In the genomic region with DNA sequence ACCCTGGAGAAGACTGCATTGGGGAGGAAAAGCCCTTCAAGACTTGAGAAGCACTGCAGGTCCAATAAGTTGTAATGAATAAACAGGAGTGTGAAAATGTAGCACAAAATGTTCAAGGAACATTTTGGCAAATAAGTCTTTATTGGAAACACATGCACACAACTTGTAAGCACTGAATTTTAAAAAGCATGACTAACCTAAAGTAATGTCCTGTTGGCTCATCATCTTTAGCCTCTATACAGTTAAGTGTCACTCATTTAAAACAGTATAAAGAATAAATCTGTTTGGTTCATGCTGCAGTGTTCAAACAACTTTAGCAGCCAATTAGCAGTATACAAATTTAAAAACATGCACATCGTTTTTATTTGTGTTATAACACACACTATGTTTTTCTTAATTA, we compare ENCODE assay signal across 24 cellular contexts.
DNase-seq lines count a peak whose midpoint lies in the region; ATAC-seq, FAIRE-seq and TF ChIP-seq lines count a peak whose summit lies in the region.
"Had no signal": no experiment of that assay in that cellular context is flagged by ENCODE, and none has a peak within 500 bp of the region (broad histone marks: within the 10 kb centered on the region; RNA-seq: fewer than 3 reads in every experiment).

No MANE protein-coding gene starts in this region.

- peaks cover 42% of the 10 kb centered on the region; the same call in 2 of the 3 replicates for H3K79me2 ChIP-seq in K562 (ENCODE audit: control insufficient read depth, insufficient read depth, low read length)

- peak overlapping the region; percentile 53 for H3K27ac Mint-ChIP-seq in activated naive CD4-positive, alpha-beta T cell treated with anti-CD3 and anti-CD28 coated beads for 36 hours
- H3K27ac Mint-ChIP-seq: dendritic cell treated with granulocyte-macrophage colony-stimulating factor and Interleukin-4, amounts not matched to agents 40 ng/mL and 50 ng/mL, for 4 days; immature natural killer cell; T-cell had no signal

- H3K4me2 ChIP-seq in K562 (ENCODE audit: insufficient read depth, low read length) (no peak overlapping the region), skeletal muscle satellite cell (ENCODE audit: low read length) (peak overlapping the region; percentile 22)
- H3K4me2 ChIP-seq: BLaER1 treated with 17β-estradiol and CSF1 and Interleukin-3, amounts not matched to agents 10 nM and 100 nM; hepatocyte had no signal

- H3K27ac ChIP-seq in Panc1 (ENCODE audit: low read length) (0 out of 2 replicates have a peak overlapping the region, but pooled peaks have one; percentile 6), K562 (ENCODE audit: extremely low read depth, low read depth, low read length) (no peak overlapping the region)
- H3K27ac ChIP-seq: BLaER1 treated with 17β-estradiol and CSF1 and Interleukin-3, amounts not matched to agents 10 nM and 100 nM; foreskin keratinocyte; hepatocyte; left ventricle myocardium inferior; parathyroid adenoma; right lobe of liver had no signal

- H3K4me1 ChIP-seq in Panc1 (ENCODE audit: control insufficient read depth, insufficient read depth, low read length) (peaks cover 4% of the 10 kb centered on the region), K562 (replicated peaks in 1 of 2; ENCODE audit: control insufficient read depth in 2 of 2, insufficient read depth in 2 of 2, low read length in 2 of 2) (peaks cover 0 to 6% of the 10 kb centered on the region in 2 experiments; a peak in 2 of 5 replicates), skeletal muscle satellite cell (ENCODE audit: control insufficient read depth, insufficient read depth, low read length) (peaks cover 60% of the 10 kb centered on the region)
- H3K4me1 ChIP-seq: right lobe of liver had no signal

- H3K27me3 ChIP-seq in Panc1 (ENCODE audit: control insufficient read depth, insufficient read depth, low read length): no peaks in the 10 kb centered on the region
- no peaks in the 10 kb centered on the region for H3K27me3 ChIP-seq in K562 (ENCODE audit: control insufficient read depth in 2 of 2, insufficient read depth in 2 of 2, low read length in 2 of 2)
- no peaks in the 10 kb centered on the region for H3K27me3 ChIP-seq in skeletal muscle satellite cell (ENCODE audit: control insufficient read depth, insufficient read depth, low read length)
- H3K27me3 ChIP-seq: BLaER1 treated with 17β-estradiol and CSF1 and Interleukin-3, amounts not matched to agents 10 nM and 100 nM; foreskin keratinocyte; hepatocyte; right lobe of liver had no signal

- ATAC-seq in Panc1 (no peak), K562 (no peak), HG03280 (IDR thresholded peaks at IDR 0.05; ENCODE audit: unreplicated experiment) (no peak), GM21526 (IDR thresholded peaks at IDR 0.05; ENCODE audit: low FRiP score, unreplicated experiment) (no peak)
- ATAC-seq: foreskin keratinocyte; natural killer cell treated with Interleukin-12 subunit alpha and Interleukin-12 subunit beta and Interleukin-15 and Interleukin-18, amount 100 ng/mL, for 72 hours; right lobe of liver; T-cell had no signal

- in situ Hi-C loops in Panc1 (cut with HindIII; ENCODE audit: low pct_unique_long_range_greater_than_20kb, low sequenced_read_pairs): no loop called here
- in situ Hi-C loops in K562 (cut with MboI): no loop called here

- H3K4me1 Mint-ChIP-seq in activated naive CD4-positive, alpha-beta T cell treated with anti-CD3 and anti-CD28 coated beads for 36 hours (ENCODE audit: low read depth): peaks cover 69% of the 10 kb centered on the region

- H4K20me1 ChIP-seq in K562 (replicated peaks; ENCODE audit: control insufficient read depth, insufficient read depth, low read length): no peaks in the 10 kb centered on the region
- H4K20me1 ChIP-seq: BLaER1 treated with 17β-estradiol and CSF1 and Interleukin-3, amounts not matched to agents 10 nM and 100 nM had no signal

- CTCF ChIA-PET in activated naive CD4-positive, alpha-beta T cell treated with anti-CD3 and anti-CD28 coated beads for 36 hours (lab: Charles Lee): interaction anchor here (0.9 to 1.6 kb wide), 4 partner anchors 18 to 93 kb away, joined by 3 to 6 read pairs (median 4); no protein-coding TSS in a partner anchor
- CTCF ChIA-PET in Panc1 (lab: Charles Lee) (no interaction called here), K562 (lab: Yijun Ruan, JAX; ENCODE audit: low intra/inter-chr PET ratio) (no interaction called here)

- DNase-seq in activated naive CD4-positive, alpha-beta T cell treated with anti-CD3 and anti-CD28 coated beads for 36 hours: no peak
- DNase-seq in activated naive CD4-positive, alpha-beta T cell treated with anti-CD3 and anti-CD28 coated beads, Interleukin-2, amount 50 U/mL, for 16 hours: no peak
- DNase-seq in Panc1 (ENCODE audit: low read depth, low spot score) (no peak), K562 (ENCODE audit: extremely low read depth in 1 of 4, low spot score in 3 of 4) (no peak)
- DNase-seq in stimulated activated CD4-positive, alpha-beta T cell treated with anti-CD3 and anti-CD28 coated beads, Interleukin-4, amount 100 ng/mL, for 24 hours: no peak
- DNase-seq: activated CD4-positive, alpha-beta T cell treated with anti-CD3 and anti-CD28 coated beads for 4 hours; foreskin keratinocyte; immature natural killer cell; left ventricle myocardium inferior; midbrain; NCI-H187; NCI-H748 treated with DMSO at 0.1 percent for 48 hours; right lobe of liver; SHP77 treated with DMSO at 0.1 percent for 48 hours; T-cell had no signal

- H3K9ac ChIP-seq in K562 (ENCODE audit: insufficient read depth in 1 of 2, low read depth in 2 of 2, low read length in 2 of 2) (no peak overlapping the region), skeletal muscle satellite cell (ENCODE audit: low read depth, low read length) (no peak overlapping the region)
- H3K9ac ChIP-seq: BLaER1 treated with 17β-estradiol and CSF1 and Interleukin-3, amounts not matched to agents 10 nM and 100 nM; parathyroid adenoma had no signal

- no peak for TF ChIP-seq EP300 in K562 (IDR thresholded peaks at IDR 0.05; ENCODE audit: low read length)

- H2AFZ ChIP-seq in K562 (ENCODE audit: low read depth, low read length): no peak overlapping the region
- H2AFZ ChIP-seq: hepatocyte, parathyroid adenoma had no signal

- no peaks in the 10 kb centered on the region for H3K27me3 Mint-ChIP-seq in activated naive CD4-positive, alpha-beta T cell treated with anti-CD3 and anti-CD28 coated beads for 36 hours (ENCODE audit: low read depth)
- H3K27me3 Mint-ChIP-seq: dendritic cell treated with granulocyte-macrophage colony-stimulating factor and Interleukin-4, amounts not matched to agents 40 ng/mL and 50 ng/mL, for 4 days; natural killer cell treated with Interleukin-12 subunit alpha and Interleukin-12 subunit beta and Interleukin-15 and Interleukin-18, amount 100 ng/mL, for 72 hours; T-cell had no signal

- intact Hi-C loops in activated naive CD4-positive, alpha-beta T cell treated with anti-CD3 and anti-CD28 coated beads for 36 hours (cut with micrococcal nuclease): no loop called here
- intact Hi-C loops in Panc1 (cut with micrococcal nuclease; ENCODE audit: unreplicated experiment) (no loop called here), K562 (cut with micrococcal nuclease) (no loop called here)

- H3K4me3 ChIP-seq in Panc1 (ENCODE audit: low read depth in 2 of 2, low read length in 2 of 2) (no peak overlapping the region), K562 (no peak overlapping the region), skeletal muscle satellite cell (ENCODE audit: low read length) (no peak overlapping the region)
- H3K4me3 ChIP-seq: BLaER1 treated with 17β-estradiol and CSF1 and Interleukin-3, amounts not matched to agents 10 nM and 100 nM; hepatocyte; left ventricle myocardium inferior; right lobe of liver had no signal

- no peaks in the 10 kb centered on the region for H3K9me3 Mint-ChIP-seq in activated naive CD4-positive, alpha-beta T cell treated with anti-CD3 and anti-CD28 coated beads for 36 hours
- H3K9me3 Mint-ChIP-seq: dendritic cell treated with granulocyte-macrophage colony-stimulating factor and Interleukin-4, amounts not matched to agents 40 ng/mL and 50 ng/mL, for 4 days; immature natural killer cell; natural killer cell treated with Interleukin-12 subunit alpha and Interleukin-12 subunit beta and Interleukin-15 and Interleukin-18, amount 100 ng/mL, for 72 hours; T-cell had no signal

- no peak for TF ChIP-seq POLR2A in K562 (conservative IDR thresholded peaks at IDR 0.05)

- no peaks in the 10 kb centered on the region for H3K9me3 ChIP-seq in Panc1 (ENCODE audit: control insufficient read depth, insufficient read depth, low read depth, low read length)
- H3K9me3 ChIP-seq in K562 (replicated peaks; ENCODE audit: control insufficient read depth, insufficient read depth, low read depth, low read length): no peaks in the 10 kb centered on the region
- no peaks in the 10 kb centered on the region for H3K9me3 ChIP-seq in skeletal muscle satellite cell (replicated peaks; ENCODE audit: low read length)
- H3K9me3 ChIP-seq: BLaER1 treated with 17β-estradiol and CSF1 and Interleukin-3, amounts not matched to agents 10 nM and 100 nM; left ventricle myocardium inferior; right lobe of liver had no signal

- POLR2A ChIA-PET in Panc1 (lab: Charles Lee): no interaction called here
- POLR2A ChIA-PET in K562 (lab: Yijun Ruan, JAX): no interaction called here

- H3K36me3 Mint-ChIP-seq in activated naive CD4-positive, alpha-beta T cell treated with anti-CD3 and anti-CD28 coated beads for 36 hours (ENCODE audit: low read depth): peaks cover 44% of the 10 kb centered on the region

- TF ChIP-seq RAD21 in K562 (CRISPR knock-in tag; conservative IDR thresholded peaks at IDR 0.05 in 1 of 2, IDR thresholded peaks at IDR 0.05 in 1 of 2): no peak

- H3K9me1 ChIP-seq in K562 (ENCODE audit: control insufficient read depth, insufficient read depth, low read length): no peaks in the 10 kb centered on the region

- 20% methylated on average over 1 of the region's 1 CpG for WGBS in K562 (ENCODE audit: insufficient coverage, low coverage, missing lambda C conversion rate)

- H3K36me3 ChIP-seq in Panc1 (ENCODE audit: control insufficient read depth, insufficient read depth, low read length) (0 out of 2 replicates have a peak, but pooled peaks cover 4% of the 10 kb centered on the region), K562 (ENCODE audit: control insufficient read depth, insufficient read depth, low read length) (peaks cover 40% of the 10 kb centered on the region), skeletal muscle satellite cell (ENCODE audit: insufficient read depth, low read length) (peaks cover 17% of the 10 kb centered on the region)

- H3K4me3 Mint-ChIP-seq in activated naive CD4-positive, alpha-beta T cell treated with anti-CD3 and anti-CD28 coated beads for 36 hours: no peak overlapping the region
- H3K4me3 Mint-ChIP-seq: dendritic cell treated with granulocyte-macrophage colony-stimulating factor and Interleukin-4, amounts not matched to agents 40 ng/mL and 50 ng/mL, for 4 days; immature natural killer cell; natural killer cell treated with Interleukin-12 subunit alpha and Interleukin-12 subunit beta and Interleukin-15 and Interleukin-18, amount 100 ng/mL, for 72 hours; T-cell had no signal

- TF ChIP-seq CTCF in Panc1 (IDR thresholded peaks at IDR 0.05) (no peak), K562 (IDR thresholded peaks at IDR 0.05 in 2 of 3, conservative IDR thresholded peaks at IDR 0.05 in 1 of 3; ENCODE audit: insufficient read depth in 2 of 3, low read depth in 1 of 3, low read length in 3 of 3) (no peak)

- BruUV-seq in Panc1 (replicated peaks; lab: Mats Ljungman, UMichigan) (no TSS peak), K562 (replicated peaks; lab: Mats Ljungman, UMichigan) (no TSS peak)

- FAIRE-seq in K562 (lab: Jason Lieb, UNC): no peak
- FAIRE-seq: urothelium cell line had no signal
